10 cellular contexts compared by ENCODE assay signal in the genomic region with DNA sequence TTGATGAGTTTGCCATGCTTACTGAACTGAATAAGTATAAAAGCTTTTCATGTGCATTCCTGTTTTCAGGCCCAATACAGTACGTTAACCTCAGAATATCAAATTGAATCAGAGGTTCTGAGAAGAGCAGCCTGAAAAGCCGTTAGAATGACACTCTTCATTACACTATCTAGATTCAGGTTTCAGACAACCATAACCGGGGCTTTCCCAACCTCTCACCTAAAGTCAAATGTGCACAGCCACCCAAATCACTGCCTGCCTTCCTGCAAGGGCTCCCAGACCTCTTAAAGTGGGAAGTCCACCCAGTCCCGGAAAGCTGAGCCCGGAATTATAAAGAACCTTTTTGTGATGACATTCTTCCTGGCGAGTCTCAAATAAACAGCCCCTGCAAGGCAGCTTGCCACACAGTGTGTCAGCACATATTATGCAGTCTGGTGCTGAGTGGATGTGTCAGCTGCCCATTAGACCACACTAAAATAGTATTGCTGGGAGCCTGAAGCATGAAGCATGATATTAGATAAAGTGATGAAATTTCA.
DNase-seq lines count a peak whose midpoint lies in the region; ATAC-seq, FAIRE-seq and TF ChIP-seq lines count a peak whose summit lies in the region.
"Had no signal": no experiment of that assay in that cellular context is flagged by ENCODE, and none has a peak within 500 bp of the region (broad histone marks: within the 10 kb centered on the region; RNA-seq: fewer than 3 reads in every experiment).

No MANE protein-coding gene starts in this region.

- FAIRE-seq in small intestine (lab: Jason Lieb, UNC) = no peak

- 45 to 57% (median 49%) methylated on average over 6 of the region's 6 CpGs for WGBS in small intestine, 3 donors

- H3K9me3 ChIP-seq in iPS-18a (ENCODE audit: control insufficient read depth, low read depth, low read length) = no peaks in the 10 kb centered on the region
- no peaks in the 10 kb centered on the region for H3K9me3 ChIP-seq in BE2C
- H3K9me3 ChIP-seq in small intestine (ENCODE audit: control insufficient read depth, low read depth) = no peaks in the 10 kb centered on the region
- H3K9me3 ChIP-seq: tibial nerve had no signal

- DNase-seq in BE2C (no peak), small intestine (no peak), amniotic stem cell (lab: John Stamatoyannopoulos, UW) (no peak), DMS153 (lab: John Stamatoyannopoulos, UW) (no peak)

- TF ChIP-seq CTCF in BE2C (IDR thresholded peaks at IDR 0.05; ENCODE audit: low read depth, low read length) = no peak

- H3K27ac ChIP-seq in iPS-18a (ENCODE audit: low read length) (no peak overlapping the region), small intestine (ENCODE audit: low read depth in 1 of 2, low read length in 1 of 2) (no peak overlapping the region)
- H3K27ac ChIP-seq: SK-N-MC, tibial nerve had no signal

- H3K4me3 ChIP-seq in iPS-18a (ENCODE audit: low read length) (no peak overlapping the region), BE2C (ENCODE audit: low read depth, low read length) (no peak overlapping the region), small intestine (ENCODE audit: low read depth in 1 of 2, low read length in 2 of 2) (no peak overlapping the region)
- H3K4me3 ChIP-seq: SK-N-MC, tibial nerve had no signal

- H3K9ac ChIP-seq in iPS-18a (ENCODE audit: low read length) = peak overlapping the region; percentile 5

- no peaks in the 10 kb centered on the region for H3K36me3 ChIP-seq in iPS-18a (ENCODE audit: control insufficient read depth, low read depth, low read length)
- no peaks in the 10 kb centered on the region for H3K36me3 ChIP-seq in BE2C
- no peaks in the 10 kb centered on the region for H3K36me3 ChIP-seq in small intestine (ENCODE audit: control insufficient read depth in 2 of 2, insufficient read depth in 2 of 2, low read length in 2 of 2)
- H3K36me3 ChIP-seq: tibial nerve had no signal

- ATAC-seq in GM18517 (IDR thresholded peaks at IDR 0.05; ENCODE audit: unreplicated experiment) (peak; percentile 87), GM21528 (IDR thresholded peaks at IDR 0.05; ENCODE audit: low FRiP score, unreplicated experiment) (peak; percentile 86), HG03457 (IDR thresholded peaks at IDR 0.05; ENCODE audit: unreplicated experiment) (peak; percentile 88)

- peaks cover 32% of the 10 kb centered on the region for H3K4me1 ChIP-seq in iPS-18a (ENCODE audit: control insufficient read depth, low read depth, low read length)
- peaks cover 8% of the 10 kb centered on the region; the same call in 1 of the 2 replicates for H3K4me1 ChIP-seq in BE2C
- H3K4me1 ChIP-seq in small intestine (ENCODE audit: control insufficient read depth in 2 of 2, insufficient read depth in 1 of 2, low read depth in 1 of 2, low read length in 1 of 2) = no peaks in the 10 kb centered on the region

- H3K27me3 ChIP-seq in iPS-18a (ENCODE audit: control insufficient read depth, insufficient read depth, low read length) (no peaks in the 10 kb centered on the region), BE2C (no peaks in the 10 kb centered on the region), small intestine (ENCODE audit: control insufficient read depth in 2 of 2, insufficient read depth in 2 of 2, low read length in 2 of 2) (no peaks in the 10 kb centered on the region)
- H3K27me3 ChIP-seq: tibial nerve had no signal
